13 cellular contexts compared by ENCODE assay signal in the genomic region with DNA sequence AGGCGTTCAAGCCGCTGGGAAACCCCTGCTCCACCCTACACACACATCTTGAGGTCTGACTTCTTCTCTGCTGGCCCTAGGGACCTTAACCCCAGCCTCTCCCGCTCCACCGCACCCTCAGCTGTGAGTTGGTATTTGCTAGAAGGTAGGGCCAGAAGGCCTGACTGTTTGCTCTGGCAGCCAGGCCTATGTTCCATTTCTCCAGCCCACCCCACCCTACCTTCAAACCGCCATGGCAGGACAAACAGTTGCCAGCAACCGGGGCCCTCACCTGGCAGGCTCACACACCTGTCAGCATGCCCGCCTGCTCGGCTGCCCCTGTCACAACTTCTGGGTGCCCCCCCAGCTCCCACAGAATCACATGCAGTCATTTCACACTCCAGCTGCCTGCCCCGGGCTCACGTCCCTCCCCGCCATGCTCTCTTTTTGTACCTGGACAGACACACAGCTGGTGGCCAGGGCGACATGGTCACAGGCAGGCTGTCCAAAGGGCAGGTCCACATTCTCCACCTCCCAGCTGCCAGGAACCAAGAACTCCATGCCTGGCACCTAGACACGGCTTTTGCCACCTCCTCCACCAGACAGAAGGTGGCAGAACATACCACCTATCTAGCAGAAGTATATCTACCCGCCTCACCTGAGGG. TPM values are rescaled to one million over a fixed set of nuclear protein-coding genes. Genes with fewer than 3 reads are reported as not detected.
DNase-seq lines count a peak whose midpoint lies in the region; ATAC-seq, FAIRE-seq and TF ChIP-seq lines count a peak whose summit lies in the region.
"Had no signal": no experiment of that assay in that cellular context is flagged by ENCODE, and none has a peak within 500 bp of the region (broad histone marks: within the 10 kb centered on the region; RNA-seq: fewer than 3 reads in every experiment).

No MANE protein-coding gene starts in this region.

- WGBS in prostate gland, result 73% methylated on average over 14 of the region's 14 CpGs

- peaks cover 26% of the 10 kb centered on the region for H3K4me1 Mint-ChIP-seq in T-helper 2 cell treated with Interferon-gamma antibody and Interleukin-4, amounts not matched to agents 5 μg/mL and 100 μg/mL, for 36 hours (ENCODE audit: low read depth)
- H3K4me1 Mint-ChIP-seq in central memory CD8-positive, alpha-beta T cell, result peaks cover 28% of the 10 kb centered on the region

- no peak for TF ChIP-seq CTCF in prostate gland (IDR thresholded peaks at IDR 0.05)

- no peak for FAIRE-seq in GM12892 (lab: Jason Lieb, UNC)
- FAIRE-seq: A549 had no signal

- no peaks in the 10 kb centered on the region for H3K36me3 ChIP-seq in prostate gland
- H3K36me3 ChIP-seq: left lung had no signal

- no peaks in the 10 kb centered on the region for H3K27me3 Mint-ChIP-seq in T-helper 2 cell treated with Interferon-gamma antibody and Interleukin-4, amounts not matched to agents 5 μg/mL and 100 μg/mL, for 36 hours (ENCODE audit: low read depth)
- no peaks in the 10 kb centered on the region for H3K27me3 Mint-ChIP-seq in central memory CD8-positive, alpha-beta T cell
- H3K27me3 Mint-ChIP-seq: activated naive CD8-positive, alpha-beta T cell had no signal

- H3K4me3 ChIP-seq in prostate gland, result no peak overlapping the region
- H3K4me3 ChIP-seq: A549, left lung had no signal

- no peaks in the 10 kb centered on the region for H3K27me3 ChIP-seq in prostate gland (replicated peaks; ENCODE audit: insufficient read depth)

- H3K4me1 ChIP-seq in prostate gland (replicated peaks), result no peaks in the 10 kb centered on the region

- intact Hi-C loops in prostate gland (cut with DNase I), result no loop called here

- peaks cover 13% of the 10 kb centered on the region for H3K36me3 Mint-ChIP-seq in T-helper 2 cell treated with Interferon-gamma antibody and Interleukin-4, amounts not matched to agents 5 μg/mL and 100 μg/mL, for 36 hours (ENCODE audit: low read depth)
- peaks cover 13% of the 10 kb centered on the region for H3K36me3 Mint-ChIP-seq in central memory CD8-positive, alpha-beta T cell (ENCODE audit: insufficient read depth)
- H3K36me3 Mint-ChIP-seq: activated naive CD8-positive, alpha-beta T cell had no signal

- peak overlapping the region; percentile 36 to 50 for H3K27ac ChIP-seq in prostate gland
- H3K27ac ChIP-seq: A549, left lung had no signal

- peak; percentile 31; the same call in 1 of the 2 replicates for TF ChIP-seq RAD21 in Ishikawa (IDR thresholded peaks at IDR 0.05; ENCODE audit: low read depth)

- no peaks in the 10 kb centered on the region for H3K9me3 Mint-ChIP-seq in T-helper 2 cell treated with Interferon-gamma antibody and Interleukin-4, amounts not matched to agents 5 μg/mL and 100 μg/mL, for 36 hours
- no peaks in the 10 kb centered on the region for H3K9me3 Mint-ChIP-seq in central memory CD8-positive, alpha-beta T cell

- H3K9me3 ChIP-seq in prostate gland, result no peaks in the 10 kb centered on the region
- H3K9me3 ChIP-seq: A549, left lung had no signal

- H3K27ac Mint-ChIP-seq in T-helper 2 cell treated with Interferon-gamma antibody and Interleukin-4, amounts not matched to agents 5 μg/mL and 100 μg/mL, for 36 hours, result no peak overlapping the region
- no peak overlapping the region for H3K27ac Mint-ChIP-seq in central memory CD8-positive, alpha-beta T cell (ENCODE audit: low read depth)

- no peak for DNase-seq in T-helper 2 cell treated with Interferon-gamma antibody and Interleukin-4, amounts not matched to agents 5 μg/mL and 100 μg/mL, for 36 hours (ENCODE audit: low spot score)
- DNase-seq in T-helper 2 cell (no peak), prostate gland (ENCODE audit: low spot score) (no peak), GM12892 (ENCODE audit: insufficient read length) (no peak), retina (no peak)
- no peak for DNase-seq in central memory CD8-positive, alpha-beta T cell (ENCODE audit: low spot score in 2 of 2)
- DNase-seq: activated CD4-positive, alpha-beta T cell treated with anti-CD3 and anti-CD28 coated beads, Interleukin-2, amount 50 U/mL, for 4 hours; left lung; trophoblast cell had no signal

- TF ChIP-seq POLR2A in prostate gland (IDR thresholded peaks at IDR 0.05) (no peak), GM12892 (IDR thresholded peaks at IDR 0.05; ENCODE audit: low read depth, low read length) (no peak)

- ATAC-seq in central memory CD8-positive, alpha-beta T cell (replicated peaks; ENCODE audit: extremely low read depth, poor library complexity, severe bottlenecking), result no peak
- no peak for ATAC-seq in GM21390 (IDR thresholded peaks at IDR 0.05; ENCODE audit: unreplicated experiment)
- ATAC-seq: A549, left lung had no signal

- no peak for TF ChIP-seq EP300 in Ishikawa (IDR thresholded peaks at IDR 0.05; ENCODE audit: borderline replicate concordance)

- H3K4me3 Mint-ChIP-seq in T-helper 2 cell treated with Interferon-gamma antibody and Interleukin-4, amounts not matched to agents 5 μg/mL and 100 μg/mL, for 36 hours, result peak overlapping the region; percentile 44
- peak overlapping the region; percentile 40 for H3K4me3 Mint-ChIP-seq in central memory CD8-positive, alpha-beta T cell
- H3K4me3 Mint-ChIP-seq: activated naive CD8-positive, alpha-beta T cell had no signal

TF ChIP-seq in Ishikawa, 13 proteins besides CTCF, POLR2A, EP300 and RAD21:
- TF ChIP-seq CEBPB (IDR thresholded peaks at IDR 0.05) (no peak), ZBTB7A (IDR thresholded peaks at IDR 0.05; ENCODE audit: low read depth) (no peak)

RNA-seq across cellular contexts. Expression of a gene that starts 2.6 kb away (rescaled TPM):
- total RNA-seq in prostate gland, result 10 to 100 TPM; 16.3 to 44.5 TPM
- polyA plus RNA-seq in GM12892 (2012; ENCODE audit: missing spikeins), result 17.1 TPM

RNA-seq across cellular contexts. Expression of a gene that starts 50.6 kb away (rescaled TPM):
- 10 to 100 TPM in 1 of 2 donors, 1 to 10 TPM in 1; 3.8 to 22.5 TPM for total RNA-seq in prostate gland
- polyA plus RNA-seq in GM12892 (2012; ENCODE audit: missing spikeins), result 0.87 TPM
